15 cellular contexts compared by ENCODE assay signal in genomic region chr15:101617390-101617965, GRCh38.
"Had no signal": no experiment of that assay in that cellular context is flagged by ENCODE, and none has a peak within 500 bp of the region (broad histone marks: within the 10 kb centered on the region; RNA-seq: fewer than 3 reads in every experiment).

No MANE protein-coding gene starts in this region.

- H3K4me3 ChIP-seq: colonic mucosa, gastroesophageal sphincter, left lung, psoas muscle, sigmoid colon, thoracic aorta, upper lobe of right lung had no signal

- H3K27me3 ChIP-seq: colonic mucosa, gastroesophageal sphincter, left lung, sigmoid colon, upper lobe of right lung had no signal

- H3K27ac ChIP-seq: colonic mucosa, left lung, psoas muscle, sigmoid colon, upper lobe of right lung had no signal

- DNase-seq: activated CD4-positive, CD25-positive, alpha-beta regulatory T cell treated with anti-CD3 and anti-CD28 coated beads, Interleukin-2, amount 50 U/mL, for 72 hours; activated naive CD4-positive, alpha-beta T cell treated with anti-CD3 and anti-CD28 coated beads for 36 hours; colonic mucosa; mesenchymal stem cell; naive thymus-derived CD8-positive, alpha-beta T cell; occipital lobe; psoas muscle; sigmoid colon; stimulated activated CD4-positive, alpha-beta T cell treated with anti-CD3 and anti-CD28 coated beads, Interleukin-1b, Interleukin-23, amount 100 ng/mL, for 48 hours; SW 1271; upper lobe of right lung had no signal

- H3K9me3 ChIP-seq: colonic mucosa, gastroesophageal sphincter, left lung, psoas muscle, sigmoid colon, thoracic aorta, upper lobe of right lung had no signal

- ATAC-seq: activated T-helper 17 cell treated with anti-CD3 and anti-CD28 coated beads, Interleukin-2, amount 50 U/mL, for 72 hours; gastroesophageal sphincter; left lung; naive thymus-derived CD8-positive, alpha-beta T cell; psoas muscle; upper lobe of right lung had no signal

- H3K4me1 ChIP-seq: upper lobe of right lung had no signal

- H3K36me3 ChIP-seq: colonic mucosa, gastroesophageal sphincter, left lung, thoracic aorta, upper lobe of right lung had no signal
